Comparison of ENCODE assay signal across 15 cellular contexts in the genomic region with DNA sequence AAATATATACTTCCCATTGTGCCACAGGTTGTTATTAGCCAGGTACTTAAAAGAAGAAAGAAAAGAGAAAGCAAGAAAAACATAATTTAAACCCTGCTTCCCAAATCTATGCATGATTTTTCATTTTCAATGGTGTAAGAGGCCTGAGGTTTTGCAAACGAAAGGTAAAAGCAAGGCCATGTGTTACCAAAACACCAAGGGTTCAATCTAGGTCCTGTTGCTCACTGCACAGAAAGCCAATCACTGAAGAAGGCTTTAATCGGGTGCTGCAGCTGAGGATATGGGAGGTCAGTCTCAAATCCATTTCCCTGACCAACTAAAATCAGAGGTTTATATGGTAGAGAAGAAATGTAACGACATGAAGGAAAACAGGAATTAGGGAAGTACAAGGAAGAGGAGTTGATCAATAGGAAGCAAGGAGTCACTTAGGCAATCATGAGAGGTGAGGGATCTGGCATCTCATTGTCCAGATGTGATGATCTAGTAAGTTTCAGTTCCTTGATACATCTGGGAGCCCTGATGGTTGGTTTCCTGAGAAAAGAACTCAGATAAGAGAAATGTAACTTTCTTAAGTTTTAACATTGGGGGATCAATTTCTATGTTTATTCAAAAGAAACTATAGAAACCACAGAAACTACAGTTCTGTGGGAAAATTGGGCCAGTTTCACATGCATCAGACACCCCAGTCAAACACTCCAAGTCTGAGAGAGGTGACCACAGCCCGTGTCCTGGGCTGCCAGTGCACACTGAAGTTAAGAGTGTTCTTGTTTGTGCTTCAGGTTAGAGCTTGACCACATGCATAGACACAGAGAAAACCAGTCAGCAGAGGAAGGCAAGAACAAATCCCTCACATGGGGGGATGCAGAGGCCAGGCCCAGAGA. TPM values are rescaled to one million over a fixed set of nuclear protein-coding genes. Genes with fewer than 3 reads are reported as not detected.
"Had no signal": no experiment of that assay in that cellular context is flagged by ENCODE, and none has a peak within 500 bp of the region (broad histone marks: within the 10 kb centered on the region; RNA-seq: fewer than 3 reads in every experiment).

No MANE protein-coding gene starts in this region.

- DNase-seq: activated CD4-positive, alpha-beta T cell treated with anti-CD3 and anti-CD28 coated beads, Interleukin-2, amount 50 U/mL, for 1 hour; activated CD8-positive, alpha-beta memory T cell treated with anti-CD3 and anti-CD28 coated beads for 24 hours; activated naive CD4-positive, alpha-beta T cell; activated naive CD8-positive, alpha-beta T cell treated with anti-CD3 and anti-CD28 coated beads, Interleukin-2, amount 10 ng/mL, durations not matched to agents 7 days and 5 days; brain microvascular endothelial cell; left ventricle myocardium superior; naive thymus-derived CD8-positive, alpha-beta T cell; sigmoid colon; spleen had no signal

- H3K4me3 ChIP-seq: coronary artery, esophagus muscularis mucosa, hepatocyte, sigmoid colon, spleen had no signal

- H3K79me2 ChIP-seq: hepatocyte, parathyroid adenoma had no signal

- H3K4me1 ChIP-seq: spleen had no signal

- H3K27me3 ChIP-seq: brain microvascular endothelial cell, esophagus muscularis mucosa, hepatocyte, sigmoid colon, spleen had no signal

- H3K9ac ChIP-seq: parathyroid adenoma had no signal

- H3K27ac ChIP-seq: brain microvascular endothelial cell, coronary artery, esophagus muscularis mucosa, hepatocyte, parathyroid adenoma, sigmoid colon, spleen had no signal

- ATAC-seq: left ventricle myocardium superior; naive thymus-derived CD8-positive, alpha-beta T cell had no signal

- H3K4me2 ChIP-seq: hepatocyte had no signal

- FAIRE-seq: urothelium cell line had no signal

- H3K36me3 ChIP-seq: brain microvascular endothelial cell, esophagus muscularis mucosa, sigmoid colon, spleen had no signal

- H3K9me3 ChIP-seq: esophagus muscularis mucosa had no signal

- H2AFZ ChIP-seq: hepatocyte, parathyroid adenoma had no signal

RNA-seq across cellular contexts. Expression of gene DKK3, which starts 18.1 kb away (rescaled TPM):
- total RNA-seq: activated T-helper 1 cell treated with anti-CD3 and anti-CD28 coated beads, Interleukin-12 subunit alpha, Interleukin-12 subunit beta, Interleukin-2, Interleukin-4 antibody, amounts not matched to agents 30 ng/mL and 10 ng/mL and 1 ng/mL, durations not matched to agents 14 hours and 24 hours and 36 hours had no signal
